In the genomic region with DNA sequence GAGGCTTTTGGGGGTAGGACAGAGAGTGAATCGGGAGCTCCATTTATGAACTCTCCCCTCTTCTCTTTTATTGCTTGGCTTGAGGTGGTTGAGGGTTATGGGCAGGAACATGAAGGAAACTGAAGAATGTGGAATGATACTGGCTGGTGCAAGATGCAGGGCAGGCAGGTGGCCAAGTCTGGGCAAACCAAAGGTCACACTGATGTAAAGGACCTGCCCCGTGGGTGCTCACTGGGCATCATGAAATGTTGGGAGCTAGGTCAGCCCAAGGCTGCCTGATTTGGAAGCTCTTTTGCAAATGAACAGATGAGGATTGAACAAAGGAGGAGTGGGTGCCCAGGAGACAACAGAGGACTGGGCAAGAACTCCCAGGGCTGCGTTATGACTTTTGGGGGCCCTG, we compare ENCODE assay signal across 19 cellular contexts.
"Had no signal": no experiment of that assay in that cellular context is flagged by ENCODE, and none has a peak within 500 bp of the region (broad histone marks: within the 10 kb centered on the region; RNA-seq: fewer than 3 reads in every experiment).

No MANE protein-coding gene starts in this region.

- H3K4me2 ChIP-seq: hepatocyte had no signal

- H3K9me3 ChIP-seq: lower lobe of right lung, pancreas, prostate gland, sigmoid colon, testis, transverse colon had no signal

- ATAC-seq: esophagus mucosa; left colon; natural killer cell treated with Interleukin-12 subunit alpha and Interleukin-12 subunit beta and Interleukin-15 and Interleukin-18, amount 100 ng/mL, for 72 hours; stimulated activated naive B cell treated with anti-CD40 and anti-IgM and Interleukin-4, amounts not matched to agents 10 μg/mL and 1 μg/mL and 100 μg/mL, for 72 hours; stimulated activated naive CD8-positive, alpha-beta T cell treated with anti-CD3 and anti-CD28 coated beads, Interleukin-15, amount 100 ng/mL, for 72 hours had no signal

- DNase-seq: cortex of kidney; dorsolateral prefrontal cortex; effector memory CD4-positive, alpha-beta T cell; left colon; lower lobe of right lung; occipital lobe; pancreas; sigmoid colon; stimulated activated CD4-positive, alpha-beta T cell treated with anti-CD3 and anti-CD28 coated beads, Interleukin-2, amount 100 ng/mL, for 24 hours; stimulated activated CD4-positive, alpha-beta T cell treated with anti-CD3 and anti-CD28 coated beads, Interleukin-4, amount 100 ng/mL, for 4 hours; stimulated activated naive B cell treated with anti-CD40 and anti-IgM and Interleukin-4, amounts not matched to agents 10 μg/mL and 1 μg/mL and 100 μg/mL, for 72 hours; stimulated activated naive CD8-positive, alpha-beta T cell treated with anti-CD3 and anti-CD28 coated beads, Interleukin-15, amount 100 ng/mL, for 72 hours; testis; transverse colon had no signal

- H2AFZ ChIP-seq: hepatocyte had no signal

- H3K4me3 ChIP-seq: dorsolateral prefrontal cortex, hepatocyte, lower lobe of right lung, pancreas, prostate gland, sigmoid colon, skin epidermis, testis, transverse colon had no signal

- H3K36me3 ChIP-seq: lower lobe of right lung, pancreas, prostate gland, sigmoid colon, transverse colon had no signal

- H3K27ac ChIP-seq: dorsolateral prefrontal cortex, hepatocyte, lower lobe of right lung, pancreas, prostate gland, sigmoid colon, skin epidermis, testis, transverse colon had no signal

- H3K27me3 ChIP-seq: hepatocyte, pancreas, sigmoid colon, testis, transverse colon had no signal

- H3K4me1 ChIP-seq: lower lobe of right lung, prostate gland, sigmoid colon, testis, transverse colon had no signal
